1 cellular context compared by ENCODE assay signal in genomic region chr15:29832709-29833108, GRCh38.
TF ChIP-seq lines count a peak whose summit lies in the region.

No MANE protein-coding gene starts in this region.

TF ChIP-seq in A549, 52 proteins besides CTCF, POLR2A, EP300 and RAD21 (continued from another document):
- TF ChIP-seq REST (IDR thresholded peaks at IDR 0.05) (no peak), ZFP36 (IDR thresholded peaks at IDR 0.05; ENCODE audit: borderline replicate concordance, partially characterized antibody) (no peak), HOXA7 (CRISPR knock-in tag; IDR thresholded peaks at IDR 0.05) (no peak)
- TF ChIP-seq, protein P1, sequence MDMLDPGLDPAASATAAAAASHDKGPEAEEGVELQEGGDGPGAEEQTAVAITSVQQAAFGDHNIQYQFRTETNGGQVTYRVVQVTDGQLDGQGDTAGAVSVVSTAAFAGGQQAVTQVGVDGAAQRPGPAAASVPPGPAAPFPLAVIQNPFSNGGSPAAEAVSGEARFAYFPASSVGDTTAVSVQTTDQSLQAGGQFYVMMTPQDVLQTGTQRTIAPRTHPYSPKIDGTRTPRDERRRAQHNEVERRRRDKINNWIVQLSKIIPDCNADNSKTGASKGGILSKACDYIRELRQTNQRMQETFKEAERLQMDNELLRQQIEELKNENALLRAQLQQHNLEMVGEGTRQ (IDR thresholded peaks at IDR 0.05): no peak
